ENCODE assay signal across 8 cellular contexts in genomic region chr17:68777243-68777855, GRCh38.
DNase-seq lines count a peak whose midpoint lies in the region; ATAC-seq, FAIRE-seq and TF ChIP-seq lines count a peak whose summit lies in the region.

No MANE protein-coding gene starts in this region.

- POLR2A ChIA-PET in HEK293T (lab: Yijun Ruan, JAX): no interaction called here

- CTCF ChIA-PET in HEK293T (lab: Yijun Ruan, JAX): interaction anchor here (1.2 kb wide), 1 partner anchor 461 kb away, joined by 3 read pairs; no protein-coding TSS in a partner anchor

- peak overlapping the region in 1 of 4 donors; percentile 9 for H3K27ac ChIP-seq in body of pancreas

- H3K27me3 ChIP-seq in body of pancreas: no peaks in the 10 kb centered on the region

- peak; percentile 52 to 85 (median 72) for TF ChIP-seq CTCF in body of pancreas (IDR thresholded peaks at IDR 0.05)

- no peaks in the 10 kb centered on the region for H3K9me3 ChIP-seq in body of pancreas

- no peaks in the 10 kb centered on the region for H3K36me3 ChIP-seq in body of pancreas (replicated peaks in 1 of 2; ENCODE audit: insufficient read depth in 1 of 2, low read depth in 2 of 2)

- ATAC-seq in body of pancreas (peak; percentile 65), sciatic nerve (peak; percentile 86), GM21423 (IDR thresholded peaks at IDR 0.05; ENCODE audit: unreplicated experiment) (no peak)

- intact Hi-C loops in body of pancreas (cut with DNase I) (loop anchor here (5.0 kb wide), 1 partner anchor 460 kb away; no protein-coding TSS in a partner anchor), sciatic nerve (cut with DNase I) (loop anchor here (5.0 kb wide), 1 partner anchor 195 kb away; no protein-coding TSS in a partner anchor)

- H3K4me3 ChIP-seq in body of pancreas: no peak overlapping the region

- DNase-seq in DMS153 treated with DMSO at 0.1 percent for 48 hours (lab: John Stamatoyannopoulos, UW; ENCODE audit: unreplicated experiment) (peak; percentile 51), HEK293T (ENCODE audit: extremely low spot score) (peak; percentile 58), NCI-H82 treated with DMSO at 0.1 percent for 48 hours (lab: John Stamatoyannopoulos, UW; ENCODE audit: unreplicated experiment) (peak; percentile 35), body of pancreas (peak; percentile 54 to 67 (median 65)), hypothalamus (lab: John Stamatoyannopoulos, UW) (peak in 35 of 51 donors; percentile 2 to 91 (median 35)), sciatic nerve (ENCODE audit: low spot score) (peak; percentile 80), RCC 7860 (ENCODE audit: low spot score) (no peak)

- FAIRE-seq in RCC 7860 (lab: Jason Lieb, UNC): no peak

- no peak for TF ChIP-seq POLR2A in body of pancreas (IDR thresholded peaks at IDR 0.05)

- H3K4me1 ChIP-seq in body of pancreas: peaks cover 17% of the 10 kb centered on the region

- WGBS in body of pancreas, 2 donors: 16 to 19% methylated on average over 5 of the region's 5 CpGs

TF ChIP-seq in HEK293T, 16 proteins besides CTCF, POLR2A, EP300 and RAD21:
- TF ChIP-seq FOXM1 (IDR thresholded peaks at IDR 0.05; ENCODE audit: borderline replicate concordance) (no peak), CTBP1 (IDR thresholded peaks at IDR 0.05; ENCODE audit: borderline replicate concordance) (no peak), NFRKB (IDR thresholded peaks at IDR 0.05) (no peak), ELF4 (IDR thresholded peaks at IDR 0.05) (no peak), BHLHE40 (IDR thresholded peaks at IDR 0.05; ENCODE audit: borderline replicate concordance) (no peak), ZNF384 (IDR thresholded peaks at IDR 0.05) (no peak), LEF1 (IDR thresholded peaks at IDR 0.05; ENCODE audit: borderline replicate concordance) (no peak)
